In genomic region chr11:134945993-134946392, GRCh38 we compare ENCODE assay signal across 27 cellular contexts.
A peak's percentile ranks its signal among the peaks of the same experiment; 100 is the strongest.
DNase-seq lines count a peak whose midpoint lies in the region; ATAC-seq, FAIRE-seq and TF ChIP-seq lines count a peak whose summit lies in the region.
"Had no signal": no experiment of that assay in that cellular context is flagged by ENCODE, and none has a peak within 500 bp of the region (broad histone marks: within the 10 kb centered on the region; RNA-seq: fewer than 3 reads in every experiment).

No MANE protein-coding gene starts in this region.

- FAIRE-seq in urothelium cell line (lab: Jason Lieb, UNC) = no peak
- FAIRE-seq: small intestine had no signal

- no peak overlapping the region for H3K56ac ChIP-seq in H9 (ENCODE audit: insufficient read length, low read depth, low read length)

- no TSS peak for BruUV-seq in PC-9 (replicated peaks; lab: Mats Ljungman, UMichigan)

- no peak overlapping the region for H3K4me3 ChIP-seq in PC-9
- no peak overlapping the region for H3K4me3 ChIP-seq in CD4-positive, alpha-beta memory T cell (ENCODE audit: low read length in 2 of 2)
- H3K4me3 ChIP-seq: adrenal gland, gastrocnemius medialis, Peyer's patch, right atrium auricular region, stomach had no signal

- no peak overlapping the region for H3K9ac ChIP-seq in H9 (ENCODE audit: extremely low read depth, insufficient read length, low read length)
- H3K9ac ChIP-seq: KMS-11 had no signal

- H3K4me1 Mint-ChIP-seq in H9 (peaks cover 44 to 52% of the 10 kb centered on the region in 2 experiments), T-cell (no peaks in the 10 kb centered on the region)
- H3K4me1 Mint-ChIP-seq in CD4-positive, alpha-beta memory T cell = no peaks in the 10 kb centered on the region
- H3K4me1 Mint-ChIP-seq: activated CD4-positive, alpha-beta T cell treated with anti-CD3 and anti-CD28 coated beads for 36 hours; immature natural killer cell had no signal

- POLR2A ChIA-PET in RWPE1 (lab: Yijun Ruan, JAX; ENCODE audit: low non-redundant PET) (no interaction called here), PC-9 (lab: Charles Lee; ENCODE audit: unreplicated experiment) (no interaction called here), T-cell (lab: Charles Lee) (no interaction called here)
- POLR2A ChIA-PET in CD4-positive, alpha-beta memory T cell (lab: Charles Lee; ENCODE audit: partially characterized antibody) = no interaction called here

- H3K4me1 ChIP-seq in H9 (ENCODE audit: insufficient read depth, low read length) (peaks cover 4% of the 10 kb centered on the region; the same call in 1 of the 2 replicates), PC-9 (replicated peaks; ENCODE audit: insufficient read depth) (no peaks in the 10 kb centered on the region)
- H3K4me1 ChIP-seq in CD4-positive, alpha-beta memory T cell (ENCODE audit: insufficient read depth, low read length) = no peaks in the 10 kb centered on the region
- H3K4me1 ChIP-seq: adrenal gland, Peyer's patch had no signal

- no peak overlapping the region for H3T11ph ChIP-seq in H9 (ENCODE audit: low read length)

- CTCF ChIA-PET in RWPE1 (lab: Yijun Ruan, JAX) (interaction anchor here (0.7 to 0.9 kb wide), 2 partner anchors 59 to 232 kb away, joined by 3 read pairs; no protein-coding TSS in a partner anchor), PC-9 (lab: Charles Lee) (no interaction called here), T-cell (lab: Charles Lee) (no interaction called here)
- CTCF ChIA-PET in CD4-positive, alpha-beta memory T cell (lab: Charles Lee; ENCODE audit: partially characterized antibody) = no interaction called here

- no peaks in the 10 kb centered on the region for H3K9me3 Mint-ChIP-seq in H9
- no peaks in the 10 kb centered on the region for H3K9me3 Mint-ChIP-seq in T-cell
- no peaks in the 10 kb centered on the region for H3K9me3 Mint-ChIP-seq in CD4-positive, alpha-beta memory T cell
- H3K9me3 Mint-ChIP-seq: activated naive CD4-positive, alpha-beta T cell treated with anti-CD3 and anti-CD28 coated beads for 36 hours; immature natural killer cell; neural crest cell had no signal

- H2BK5ac ChIP-seq in H9 (ENCODE audit: insufficient read length, low read length) = no peak overlapping the region

- no peak for ATAC-seq in T-cell (replicated peaks in 1 of 4)
- ATAC-seq: activated CD4-positive, alpha-beta T cell treated with anti-CD3 and anti-CD28 coated beads for 36 hours; activated CD8-positive, alpha-beta T cell treated with anti-CD3 and anti-CD28 coated beads, Interleukin-2, amount 10 ng/mL, durations not matched to agents 7 days and 5 days; gastrocnemius medialis had no signal

- H4K91ac ChIP-seq in H9 (ENCODE audit: insufficient read length, low read depth, low read length) = no peak overlapping the region

- no peaks in the 10 kb centered on the region for H3K79me1 ChIP-seq in H9 (ENCODE audit: insufficient read depth, low read depth, low read length, poor library complexity, severe bottlenecking)

- no CpG with 5 or more reads among the region's 9 CpGs for WGBS in H9 (ENCODE audit: extremely low coverage, insufficient read length, low lambda C conversion rate)

- no peaks in the 10 kb centered on the region for H4K20me1 ChIP-seq in H9 (ENCODE audit: control insufficient read depth, insufficient read depth, insufficient read length)
- no peaks in the 10 kb centered on the region for H4K20me1 ChIP-seq in PC-9 (ENCODE audit: insufficient read depth)

- H3K4me3 Mint-ChIP-seq in H9 (no peak overlapping the region), T-cell (no peak overlapping the region)
- H3K4me3 Mint-ChIP-seq in CD4-positive, alpha-beta memory T cell = no peak overlapping the region
- H3K4me3 Mint-ChIP-seq: activated CD4-positive, alpha-beta T cell treated with anti-CD3 and anti-CD28 coated beads for 36 hours; activated CD8-positive, alpha-beta T cell treated with anti-CD3 and anti-CD28 coated beads, Interleukin-2, amount 10 ng/mL, durations not matched to agents 7 days and 5 days; activated naive CD4-positive, alpha-beta T cell treated with anti-CD3 and anti-CD28 coated beads for 36 hours; immature natural killer cell; neural crest cell had no signal

- no peak overlapping the region for H3K23ac ChIP-seq in H9 (ENCODE audit: insufficient read length, low read depth, low read length)

- H3K9me2 ChIP-seq in PC-9 (ENCODE audit: insufficient read depth) = no peaks in the 10 kb centered on the region

- DNase-seq in H9 (peak; percentile 58), RWPE1 (ENCODE audit: low spot score) (peak; percentile 57), iPS-NIHi11 (ENCODE audit: low spot score) (peak; percentile 31), urothelium cell line (ENCODE audit: low spot score) (peak; percentile 11), PC-9 (no peak), T-cell (no peak)
- DNase-seq in CD4-positive, alpha-beta memory T cell = no peak
- DNase-seq: activated CD4-positive, alpha-beta T cell treated with anti-CD3 and anti-CD28 coated beads for 36 hours; activated CD8-positive, alpha-beta T cell treated with anti-CD3 and anti-CD28 coated beads, Interleukin-2, amount 10 ng/mL, durations not matched to agents 7 days and 5 days; activated naive CD4-positive, alpha-beta T cell treated with anti-CD3 and anti-CD28 coated beads for 36 hours; adrenal gland; C1 segment of cervical spinal cord; COR-L47; gastrocnemius medialis; GDM1; immature natural killer cell; NCI-H2029; NCI-H524 treated with DMSO at 0.1 percent for 48 hours; NK-92 treated with Interleukin-12 subunit alpha and Interleukin-12 subunit beta, amount 100 ng/mL, for 24 hours; Peyer's patch; SIG-M5; small intestine; stomach had no signal

- no peak overlapping the region for H2BK120ac ChIP-seq in H9 (ENCODE audit: low read depth, low read length, poor library complexity, severe bottlenecking)

- H3K79me2 ChIP-seq in H9 (ENCODE audit: insufficient read depth, low read length) (no peaks in the 10 kb centered on the region), PC-9 (ENCODE audit: low read depth) (no peaks in the 10 kb centered on the region)

- H3K14ac ChIP-seq in H9 (ENCODE audit: insufficient read depth, low read length) = no peak overlapping the region

- no peak overlapping the region for H2BK12ac ChIP-seq in H9 (ENCODE audit: insufficient read length, low read depth, low read length)

- H3K36me3 ChIP-seq in PC-9 (ENCODE audit: low read depth) = no peaks in the 10 kb centered on the region
- H3K36me3 ChIP-seq in CD4-positive, alpha-beta memory T cell (ENCODE audit: insufficient read depth, low read length) = no peaks in the 10 kb centered on the region
- H3K36me3 ChIP-seq: adrenal gland, gastrocnemius medialis, Peyer's patch, right atrium auricular region, stomach had no signal

- H3K9me3 ChIP-seq in H9 (ENCODE audit: control insufficient read depth, low read depth, low read length) (no peaks in the 10 kb centered on the region), PC-9 (ENCODE audit: insufficient read depth, low read depth) (no peaks in the 10 kb centered on the region)
- no peaks in the 10 kb centered on the region for H3K9me3 ChIP-seq in CD4-positive, alpha-beta memory T cell (ENCODE audit: control insufficient read depth in 1 of 2, low read length in 2 of 2)
- H3K9me3 ChIP-seq: adrenal gland, gastrocnemius medialis, Peyer's patch, right atrium auricular region, stomach had no signal

- no peaks in the 10 kb centered on the region for H3F3A ChIP-seq in PC-9 (ENCODE audit: insufficient read depth, low read depth)

- H3K36me3 Mint-ChIP-seq in H9 (ENCODE audit: insufficient read depth in 1 of 3, low read depth in 3 of 3) (no peaks in the 10 kb centered on the region), T-cell (no peaks in the 10 kb centered on the region)
- no peaks in the 10 kb centered on the region for H3K36me3 Mint-ChIP-seq in CD4-positive, alpha-beta memory T cell
- H3K36me3 Mint-ChIP-seq: immature natural killer cell had no signal

- H3K4ac ChIP-seq in H9 (ENCODE audit: low read depth, low read length) = no peak overlapping the region

- H3K27me3 ChIP-seq in H9 (ENCODE audit: insufficient read depth, low read length) (no peaks in the 10 kb centered on the region), PC-9 (ENCODE audit: insufficient read depth, low read depth) (peaks cover 48% of the 10 kb centered on the region)
- no peaks in the 10 kb centered on the region for H3K27me3 ChIP-seq in CD4-positive, alpha-beta memory T cell (ENCODE audit: insufficient read depth, low read length)
- H3K27me3 ChIP-seq: adrenal gland, gastrocnemius medialis, Peyer's patch, right atrium auricular region had no signal

- no peak overlapping the region for H4K5ac ChIP-seq in H9 (ENCODE audit: insufficient read length, low read depth, low read length)

- no peak for TF ChIP-seq CTCF in H9 (conservative IDR thresholded peaks at IDR 0.05)
- TF ChIP-seq CTCF in RWPE1 (conservative IDR thresholded peaks at IDR 0.05; ENCODE audit: low read depth) = no peak
- no peak for TF ChIP-seq CTCF in PC-9 (conservative IDR thresholded peaks at IDR 0.05)

- intact Hi-C loops in PC-9 (cut with micrococcal nuclease; ENCODE audit: unreplicated experiment) = no loop called here
- intact Hi-C loops in CD4-positive, alpha-beta memory T cell (cut with micrococcal nuclease) = no loop called here

- H2AK5ac ChIP-seq in H9 (ENCODE audit: insufficient read length, low read length) = no peak overlapping the region

- H2AFZ ChIP-seq in H9 (ENCODE audit: low read length) (no peak overlapping the region), PC-9 (no peak overlapping the region)

- H4K8ac ChIP-seq in H9 (replicated peaks; ENCODE audit: insufficient read length, low read depth, low read length) = no peak overlapping the region

- no peak overlapping the region for H3K18ac ChIP-seq in H9 (ENCODE audit: insufficient read length, low read depth, low read length)

- H3K27me3 Mint-ChIP-seq in H9 (ENCODE audit: low read depth) (peaks cover 4% of the 10 kb centered on the region), T-cell (peaks cover 10 to 20% of the 10 kb centered on the region in 2 donors)
- peaks cover under 1 to 14% of the 10 kb centered on the region in 2 donors for H3K27me3 Mint-ChIP-seq in CD4-positive, alpha-beta memory T cell

- no peaks in the 10 kb centered on the region for H3K23me2 ChIP-seq in H9 (ENCODE audit: insufficient read length, low read depth, low read length, poor library complexity, severe bottlenecking)

- H3K27ac ChIP-seq in H9 (ENCODE audit: insufficient read length, low read depth, low read length) = no peak overlapping the region
- H3K27ac ChIP-seq in RWPE1 = no peak overlapping the region
- no peak overlapping the region for H3K27ac ChIP-seq in PC-9
- no peak overlapping the region for H3K27ac ChIP-seq in CD4-positive, alpha-beta memory T cell (ENCODE audit: low read depth, low read length)
- H3K27ac ChIP-seq: adrenal gland, gastrocnemius medialis, HL-60, KMS-11, Peyer's patch, right atrium auricular region, stomach had no signal

- no peak overlapping the region for H2BK20ac ChIP-seq in H9 (ENCODE audit: low read depth, low read length, poor library complexity, severe bottlenecking)

- H3K27ac Mint-ChIP-seq in H9 (no peak overlapping the region; a peak in 1 of 7 replicates), T-cell (no peak overlapping the region)
- H3K27ac Mint-ChIP-seq in CD4-positive, alpha-beta memory T cell = no peak overlapping the region
- H3K27ac Mint-ChIP-seq: activated CD4-positive, alpha-beta T cell treated with anti-CD3 and anti-CD28 coated beads for 36 hours; activated CD8-positive, alpha-beta T cell treated with anti-CD3 and anti-CD28 coated beads, Interleukin-2, amount 10 ng/mL, durations not matched to agents 7 days and 5 days; activated naive CD4-positive, alpha-beta T cell treated with anti-CD3 and anti-CD28 coated beads for 36 hours; immature natural killer cell had no signal

- H3K4me2 ChIP-seq in H9 (ENCODE audit: insufficient read depth, insufficient read length, low read length) (no peak overlapping the region), PC-9 (no peak overlapping the region)
- H3K4me2 ChIP-seq: KMS-11 had no signal

- no peak overlapping the region for H2BK15ac ChIP-seq in H9 (ENCODE audit: low read depth, low read length)

Comparison
In these comparisons a context has a peak if more than half of its experiments do, and no peak if none do; other contexts are left out.
1. DNase-seq: peak in H9 (single experiment), RWPE1 (single experiment), iPS-NIHi11 (single experiment) and urothelium cell line (single experiment); none in PC-9 (0 of 2), T-cell (0 of 34) and CD4-positive, alpha-beta memory T cell (0 of 5).